In genomic region chr17:1684307-1685189, GRCh38 we compare ENCODE assay signal across 8 cellular contexts.
DNase-seq lines count a peak whose midpoint lies in the region; ATAC-seq lines count a peak whose summit lies in the region.

Gene PRPF8, minus strand, starts transcription at chr17:1684867. Its CDS starts 296 bp downstream, at chr17:1684571.

- ATAC-seq in GM19023 (IDR thresholded peaks at IDR 0.05; ENCODE audit: unreplicated experiment) (peak; percentile 96), HG03280 (IDR thresholded peaks at IDR 0.05; ENCODE audit: unreplicated experiment) (peak; percentile 99)

- peak; percentile 100 for DNase-seq in AG08396 (ENCODE audit: low spot score)
- peak; percentile 90 for DNase-seq in NCI-H345 treated with DMSO at 0.1 percent for 48 hours (lab: John Stamatoyannopoulos, UW; ENCODE audit: unreplicated experiment)
- DNase-seq in activated CD4-positive, CD25-positive, alpha-beta regulatory T cell (lab: John Stamatoyannopoulos, UW) = peak; percentile 94 to 97 (median 96)
- peak; percentile 98 for DNase-seq in central memory CD4-positive, alpha-beta T cell
- peak; percentile 97 for DNase-seq in iris pigment epithelial cell (ENCODE audit: low read depth)
- DNase-seq in stimulated activated CD4-positive, alpha-beta T cell treated with anti-CD3 and anti-CD28 coated beads, Interleukin-12 subunit alpha, Interleukin-12 subunit beta, amount 100 ng/mL, for 24 hours (ENCODE audit: low read depth in 2 of 2) = peak; percentile 94 to 98

Comparison
In these comparisons a context has a peak if more than half of its experiments do, and no peak if none do; other contexts are left out.
1. Peak in every context shown above with its lines: DNase-seq and ATAC-seq.